Comparison of ENCODE assay signal across 18 cellular contexts in genomic region chr2:42129947-42130346, GRCh38. TPM values are rescaled to one million over a fixed set of nuclear protein-coding genes. Genes with fewer than 3 reads are reported as not detected.
A peak's percentile ranks its signal among the peaks of the same experiment; 100 is the strongest.
DNase-seq lines count a peak whose midpoint lies in the region; ATAC-seq, FAIRE-seq and TF ChIP-seq lines count a peak whose summit lies in the region.
"Had no signal": no experiment of that assay in that cellular context is flagged by ENCODE, and none has a peak within 500 bp of the region (broad histone marks: within the 10 kb centered on the region; RNA-seq: fewer than 3 reads in every experiment).

No MANE protein-coding gene starts in this region.

- no peak overlapping the region; the same call in none of the 2 replicates for H3K4me2 ChIP-seq in GM12878 (ENCODE audit: control insufficient read depth, insufficient read depth)

- H3K27me3 Mint-ChIP-seq in CD4-positive, CD25-positive, alpha-beta regulatory T cell, result no peaks in the 10 kb centered on the region
- no peaks in the 10 kb centered on the region for H3K27me3 Mint-ChIP-seq in natural killer cell treated with Interleukin-12 subunit alpha and Interleukin-12 subunit beta and Interleukin-15 and Interleukin-18, amount 100 ng/mL, for 72 hours

- FAIRE-seq in GM12891 (lab: Jason Lieb, UNC), result no peak
- no peak for FAIRE-seq in GM12878 (lab: Jason Lieb, UNC)

- no peak overlapping the region; the same call in 1 of the 2 replicates for H2AFZ ChIP-seq in GM12878 (ENCODE audit: control insufficient read depth, low read depth, low read length)

- POLR2A ChIA-PET in GM12878 (lab: Charles Lee), result interaction anchor here (1.7 to 6.6 kb wide), 4 partner anchors 12 to 42 kb away, joined by 5 to 45 read pairs (median 19); no protein-coding TSS in a partner anchor

- peak overlapping the region; percentile 16 for H3K4me3 ChIP-seq in CD4-positive, CD25-positive, alpha-beta regulatory T cell (ENCODE audit: low read depth, low read length)
- no peak overlapping the region for H3K4me3 ChIP-seq in GM12878
- H3K4me3 ChIP-seq: HAP-1, sigmoid colon, upper lobe of left lung had no signal

- BruUV-seq in GM12878 (replicated peaks; lab: Mats Ljungman, UMichigan), result no TSS peak

- no peak for TF ChIP-seq RAD21 in GM12878 (IDR thresholded peaks at IDR 0.05; ENCODE audit: insufficient read depth, low read depth, low read length)

- no peak for ATAC-seq in CD4-positive, CD25-positive, alpha-beta regulatory T cell (ENCODE audit: low read depth in 2 of 2)
- ATAC-seq in GM12878, result peak; percentile 5; the same call in 1 of the 3 replicates
- ATAC-seq in natural killer cell treated with Interleukin-12 subunit alpha and Interleukin-12 subunit beta and Interleukin-15 and Interleukin-18, amount 100 ng/mL, for 72 hours, result no peak
- ATAC-seq: left colon; stimulated activated naive CD8-positive, alpha-beta T cell treated with anti-CD3 and anti-CD28 coated beads, Interleukin-15, Interleukin-2, amounts not matched to agents 100 U/mL and 50 U/mL, for 24 hours had no signal

- H4K20me1 ChIP-seq in GM12878 (ENCODE audit: control insufficient read depth, insufficient read depth), result no peaks in the 10 kb centered on the region

- DNase-seq in CD4-positive, CD25-positive, alpha-beta regulatory T cell, result no peak
- DNase-seq in GM12891 (ENCODE audit: insufficient read length, low spot score), result no peak
- no peak for DNase-seq in GM12878 (ENCODE audit: low read depth, low spot score)
- no peak for DNase-seq in natural killer cell treated with Interleukin-12 subunit alpha and Interleukin-12 subunit beta and Interleukin-15 and Interleukin-18, amount 100 ng/mL, for 72 hours (ENCODE audit: low spot score)
- DNase-seq in GOT3 (lab: John Stamatoyannopoulos, UW), result no peak
- no peak for DNase-seq in occipital lobe (lab: John Stamatoyannopoulos, UW)
- DNase-seq in NCI-H2171 (lab: John Stamatoyannopoulos, UW), result no peak
- no peak for DNase-seq in amniotic stem cell (lab: John Stamatoyannopoulos, UW)
- DNase-seq: activated CD4-positive, CD25-positive, alpha-beta regulatory T cell treated with anti-CD3 and anti-CD28 coated beads, Interleukin-2, amount 50 U/mL, for 72 hours; activated gamma-delta T cell treated with Interleukin-2 at 50 U/mL for 16 hours; aorta; cerebellar nuclear complex; GDM1; left colon; sigmoid colon; stimulated activated naive CD8-positive, alpha-beta T cell treated with anti-CD3 and anti-CD28 coated beads, Interleukin-15, Interleukin-2, amounts not matched to agents 100 U/mL and 50 U/mL, for 24 hours; upper lobe of left lung had no signal

- H3K27ac ChIP-seq in CD4-positive, CD25-positive, alpha-beta regulatory T cell (ENCODE audit: insufficient read depth, low read length, poor library complexity, severe bottlenecking), result peak overlapping the region; percentile 85
- no peak overlapping the region; the same call in 1 of the 2 replicates for H3K27ac ChIP-seq in GM12878 (ENCODE audit: control insufficient read depth, insufficient read depth)
- H3K27ac ChIP-seq: upper lobe of left lung had no signal

- no peak overlapping the region for H3K9ac ChIP-seq in GM12878 (ENCODE audit: control insufficient read depth, insufficient read depth, low read length)

- no peaks in the 10 kb centered on the region for H3K36me3 Mint-ChIP-seq in CD4-positive, CD25-positive, alpha-beta regulatory T cell
- H3K36me3 Mint-ChIP-seq in natural killer cell treated with Interleukin-12 subunit alpha and Interleukin-12 subunit beta and Interleukin-15 and Interleukin-18, amount 100 ng/mL, for 72 hours, result no peaks in the 10 kb centered on the region

- WGBS in GM12878 (ENCODE audit: insufficient coverage, insufficient replicate concordance, low lambda C conversion rate, missing lambda C conversion rate), result 97% methylated on average over 5 of the region's 5 CpGs

- H3K9me3 Mint-ChIP-seq in CD4-positive, CD25-positive, alpha-beta regulatory T cell, result no peaks in the 10 kb centered on the region
- H3K9me3 Mint-ChIP-seq in natural killer cell treated with Interleukin-12 subunit alpha and Interleukin-12 subunit beta and Interleukin-15 and Interleukin-18, amount 100 ng/mL, for 72 hours, result no peaks in the 10 kb centered on the region

- TF ChIP-seq EP300 in GM12878 (IDR thresholded peaks at IDR 0.05; ENCODE audit: borderline replicate concordance in 1 of 2, control insufficient read depth in 1 of 2, low read depth in 2 of 2, low read length in 2 of 2), result peak in 1 of 2 experiments; percentile 72; a peak in 2 of 4 replicates

- peaks cover 98% of the 10 kb centered on the region for H3K4me1 ChIP-seq in CD4-positive, CD25-positive, alpha-beta regulatory T cell (ENCODE audit: control insufficient read depth, insufficient read depth, low read length, poor library complexity, severe bottlenecking)
- peaks cover 55% of the 10 kb centered on the region for H3K4me1 ChIP-seq in GM12878 (ENCODE audit: control insufficient read depth, insufficient read depth, low read length)
- H3K4me1 ChIP-seq: HAP-1 had no signal

- in situ Hi-C loops in GM12878 (cut with MboI), result no loop called here

- CTCF ChIA-PET in GM12878 (lab: Yijun Ruan, JAX), result interaction anchor here (1.7 to 3.4 kb wide), 2 partner anchors 33 to 67 kb away, joined by 6 to 23 read pairs; no protein-coding TSS in a partner anchor

- peak overlapping the region; percentile 91 to 100 (median 96) for H3K27ac Mint-ChIP-seq in CD4-positive, CD25-positive, alpha-beta regulatory T cell
- H3K27ac Mint-ChIP-seq in natural killer cell treated with Interleukin-12 subunit alpha and Interleukin-12 subunit beta and Interleukin-15 and Interleukin-18, amount 100 ng/mL, for 72 hours, result peak overlapping the region; percentile 61 to 97

- TF ChIP-seq POLR2A in GM12891 (IDR thresholded peaks at IDR 0.05; ENCODE audit: low read depth, low read length) (no peak), GM12878 (IDR thresholded peaks at IDR 0.05; ENCODE audit: low read depth, low read length) (no peak)

- H3K79me2 ChIP-seq in GM12878 (ENCODE audit: control insufficient read depth, insufficient read depth, low read length), result no peaks in the 10 kb centered on the region

- SMC1A ChIA-PET in GM12878 (lab: Charles Lee; ENCODE audit: uncharacterized antibody, unreplicated experiment), result interaction anchor here (0.8 to 7.2 kb wide), 10 partner anchors 9 to 65 kb away, joined by 3 to 87 read pairs (median 4); no protein-coding TSS in a partner anchor

- no peaks in the 10 kb centered on the region for H3K36me3 ChIP-seq in CD4-positive, CD25-positive, alpha-beta regulatory T cell (ENCODE audit: control insufficient read depth, insufficient read depth, low read length)
- H3K36me3 ChIP-seq in GM12878 (ENCODE audit: control insufficient read depth in 2 of 2, insufficient read depth in 2 of 2, low read length in 1 of 2), result no peaks in the 10 kb centered on the region
- H3K36me3 ChIP-seq: HAP-1, sigmoid colon, upper lobe of left lung had no signal

- H3K9me3 ChIP-seq in CD4-positive, CD25-positive, alpha-beta regulatory T cell (ENCODE audit: control insufficient read depth in 2 of 2, low read length in 2 of 2), result no peaks in the 10 kb centered on the region
- H3K9me3 ChIP-seq in GM12878 (replicated peaks; ENCODE audit: control insufficient read depth, insufficient read depth, low read length), result no peaks in the 10 kb centered on the region
- H3K9me3 ChIP-seq: HAP-1, sigmoid colon, upper lobe of left lung had no signal

- H3K4me3 Mint-ChIP-seq in CD4-positive, CD25-positive, alpha-beta regulatory T cell, result peak overlapping the region; percentile 7 to 74 (median 71)
- peak overlapping the region; percentile 66 for H3K4me3 Mint-ChIP-seq in natural killer cell treated with Interleukin-12 subunit alpha and Interleukin-12 subunit beta and Interleukin-15 and Interleukin-18, amount 100 ng/mL, for 72 hours

- no peak for TF ChIP-seq CTCF in GM12878 (IDR thresholded peaks at IDR 0.05 in 2 of 3, conservative IDR thresholded peaks at IDR 0.05 in 1 of 3; ENCODE audit: control insufficient read depth in 2 of 3, extremely low read depth in 1 of 3, insufficient read depth in 1 of 3, low read depth in 3 of 3, low read length in 3 of 3)

- no peaks in the 10 kb centered on the region for H3K27me3 ChIP-seq in CD4-positive, CD25-positive, alpha-beta regulatory T cell (ENCODE audit: control insufficient read depth, insufficient read depth, low read length)
- no peaks in the 10 kb centered on the region for H3K27me3 ChIP-seq in GM12878 (replicated peaks in 1 of 2; ENCODE audit: control insufficient read depth in 2 of 2, insufficient read depth in 2 of 2, low read length in 1 of 2)
- H3K27me3 ChIP-seq: sigmoid colon, upper lobe of left lung had no signal

- RAD21 ChIA-PET in GM12878 (lab: Charles Lee; ENCODE audit: unreplicated experiment), result interaction anchor here (0.9 to 6.2 kb wide), 4 partner anchors 9 to 42 kb away, joined by 3 to 41 read pairs (median 30); no protein-coding TSS in a partner anchor

- intact Hi-C loops in GM12878 (cut with micrococcal nuclease; ENCODE audit: unreplicated experiment), result no loop called here

- H3K4me1 Mint-ChIP-seq in CD4-positive, CD25-positive, alpha-beta regulatory T cell, result peaks cover 32 to 99% (median 74%) of the 10 kb centered on the region in 4 donors
- peaks cover 64 to 86% of the 10 kb centered on the region in 2 donors for H3K4me1 Mint-ChIP-seq in natural killer cell treated with Interleukin-12 subunit alpha and Interleukin-12 subunit beta and Interleukin-15 and Interleukin-18, amount 100 ng/mL, for 72 hours (ENCODE audit: low read depth in 2 of 2)

RNA-seq across cellular contexts. Expression of gene EML4, which starts 39.2 kb away (rescaled TPM):
- 293 TPM for total RNA-seq in CD4-positive, CD25-positive, alpha-beta regulatory T cell
- polyA plus RNA-seq in CD4-positive, CD25-positive, alpha-beta regulatory T cell, result 10 to 100 TPM; 83.7 to 92.7 (median 89.7) TPM
- 23.4 TPM for polyA plus RNA-seq in GM12891 (2012; ENCODE audit: low read depth, missing spikeins)
- total RNA-seq in GM12878 (2013; cell fraction: nucleolus; rRNA removed), result 180 and 187 TPM in 2 replicates
- total RNA-seq in GM12878 (2014; rRNA removed), result 70.9 and 82.6 TPM in 2 replicates
- 82.9 and 83.6 TPM in 2 replicates for total RNA-seq in GM12878 (2014; rRNA removed; fragmentation: Illumina TruSeq; extraction: Trizol)
- total RNA-seq in GM12878 (2021), result 80.9 and 91.3 TPM in 2 replicates
- polyA plus RNA-seq in GM12878 (2011; ENCODE audit: low read depth), result 23.3 TPM
- 85.1 and 110 TPM in 2 replicates for polyA plus RNA-seq in GM12878 (2011; rRNA removed)
- 35.9 and 42.7 TPM in 2 replicates for polyA plus RNA-seq in GM12878 (2011; cell fraction: cytosol; rRNA removed)
- 68.7 and 75.4 TPM in 2 replicates for polyA plus RNA-seq in GM12878 (2011; cell fraction: nucleus; rRNA removed)
- polyA plus RNA-seq in GM12878 (2012), result 29.2 and 32.3 TPM in 2 replicates
- 78.5 and 95.8 TPM in 2 replicates for polyA plus RNA-seq in GM12878 (2014; fragmentation: Illumina TruSeq; extraction: Trizol)
- polyA plus RNA-seq in GM12878 (2014; fragmentation: Nextera tagmentation; extraction: Ambion mirVana), result 10 to 100 TPM; 23.1 to 30.8 TPM
- 49.6 and 54.1 TPM in 2 replicates for polyA plus RNA-seq in GM12878 (2014; rRNA removed)
- 10 to 100 TPM; 76.2 to 87.0 TPM for polyA plus RNA-seq in GM12878 (2016; fragmentation: Nextera tagmentation; extraction: Ambion mirVana)
- polyA minus RNA-seq in GM12878 (2011; rRNA and poly(A)+ RNA removed), result 97.9 and 138 TPM in 2 replicates
- polyA minus RNA-seq in GM12878 (2011; cell fraction: cytosol; rRNA and poly(A)+ RNA removed), result 23.4 and 35.6 TPM in 2 replicates
- polyA minus RNA-seq in GM12878 (2011; cell fraction: nucleus; rRNA and poly(A)+ RNA removed), result 58.8 and 107 TPM in 2 replicates
- total RNA-seq in natural killer cell treated with Interleukin-12 subunit alpha and Interleukin-12 subunit beta and Interleukin-15 and Interleukin-18, amount 100 ng/mL, for 72 hours, result 100 to 1,000 TPM in 1 of 2 donors, 10 to 100 TPM in 1; 73.4 to 140 TPM
- total RNA-seq in occipital lobe, result 41.6 TPM
